Comparison of ENCODE assay signal across 9 cellular contexts in genomic region chr11:9571766-9572120, GRCh38. TPM values are rescaled to one million over a fixed set of nuclear protein-coding genes. Genes with fewer than 3 reads are reported as not detected.
DNase-seq lines count a peak whose midpoint lies in the region; ATAC-seq and TF ChIP-seq lines count a peak whose summit lies in the region.
"Had no signal": no experiment of that assay in that cellular context is flagged by ENCODE, and none has a peak within 500 bp of the region (broad histone marks: within the 10 kb centered on the region; RNA-seq: fewer than 3 reads in every experiment).

No MANE protein-coding gene starts in this region.

- H3K27ac Mint-ChIP-seq in MCF 10A (ENCODE audit: low read depth, unreplicated experiment) (no peak overlapping the region), nephron (peak overlapping the region; percentile 83 to 88 (median 85))

- peaks cover 27% of the 10 kb centered on the region for H3K79me2 ChIP-seq in Karpas-422 (ENCODE audit: low read length)

- H3K9me2 ChIP-seq in Karpas-422 (replicated peaks; ENCODE audit: insufficient read depth, low read length), result no peaks in the 10 kb centered on the region

- ATAC-seq in GM18861 (IDR thresholded peaks at IDR 0.05; ENCODE audit: unreplicated experiment) (no peak), HG03175 (IDR thresholded peaks at IDR 0.05; ENCODE audit: unreplicated experiment) (no peak)

- H3K4me3 Mint-ChIP-seq in MCF 10A (ENCODE audit: unreplicated experiment), result peak overlapping the region; percentile 73
- H3K4me3 Mint-ChIP-seq in nephron, result peak overlapping the region; percentile 87 to 88 (median 88)

- TF ChIP-seq CTCF in MCF 10A (IDR thresholded peaks at IDR 0.05; ENCODE audit: unreplicated experiment), result no peak
- TF ChIP-seq CTCF in nephron (IDR thresholded peaks at IDR 0.05; ENCODE audit: unreplicated experiment in 3 of 3), result no peak

- H3K27me3 ChIP-seq in BLaER1 treated with 17β-estradiol and CSF1 and Interleukin-3, amounts not matched to agents 10 nM and 100 nM, result no peaks in the 10 kb centered on the region
- H3K27me3 ChIP-seq in Karpas-422 (ENCODE audit: low read length), result no peaks in the 10 kb centered on the region

- H3K4me1 Mint-ChIP-seq in MCF 10A (ENCODE audit: insufficient read depth, unreplicated experiment) (peaks cover 23% of the 10 kb centered on the region), nephron (peaks cover 61% of the 10 kb centered on the region)

- H3K4me1 ChIP-seq in BLaER1 treated with 17β-estradiol and CSF1 and Interleukin-3, amounts not matched to agents 10 nM and 100 nM, result peaks cover 22 to 42% (median 37%) of the 10 kb centered on the region in 10 experiments
- H3K4me1 ChIP-seq in Karpas-422 (ENCODE audit: low read length), result peaks cover 70% of the 10 kb centered on the region

- H4K20me1 ChIP-seq in BLaER1 treated with 17β-estradiol and CSF1 and Interleukin-3, amounts not matched to agents 10 nM and 100 nM, result peaks cover 0 to 29% (median 22%) of the 10 kb centered on the region in 11 experiments; a peak in 14 of 22 replicates
- peaks cover 9% of the 10 kb centered on the region for H4K20me1 ChIP-seq in Karpas-422 (ENCODE audit: insufficient read depth, low read depth, low read length)

- intact Hi-C loops in MCF 10A (cut with micrococcal nuclease), result loop anchor here (5.0 kb wide), 1 partner anchor 209 kb away; no protein-coding TSS in a partner anchor

- H3K27me3 Mint-ChIP-seq in MCF 10A (ENCODE audit: insufficient read depth, unreplicated experiment), result no peaks in the 10 kb centered on the region
- peaks cover 4% of the 10 kb centered on the region for H3K27me3 Mint-ChIP-seq in nephron (ENCODE audit: low read depth)

- H3K36me3 ChIP-seq in BLaER1 treated with 17β-estradiol and CSF1 and Interleukin-3, amounts not matched to agents 10 nM and 100 nM, result peaks cover 0 to 12% (median 5%) of the 10 kb centered on the region in 11 experiments; a peak in 10 of 22 replicates
- peaks cover 22% of the 10 kb centered on the region for H3K36me3 ChIP-seq in Karpas-422 (ENCODE audit: insufficient read depth, low read length)

- POLR2A ChIA-PET in MCF 10A (lab: Yijun Ruan, JAX), result interaction anchor here (0.6 to 2.6 kb wide), 6 partner anchors 40 to 731 kb away, joined by 3 to 45 read pairs (median 10); partner anchors contain the start of gene ZNF143

- H3K27ac ChIP-seq in BLaER1 treated with 17β-estradiol and CSF1 and Interleukin-3, amounts not matched to agents 10 nM and 100 nM, result 0 out of 22 replicates have a peak overlapping the region, but pooled peaks of 1 of the 11 experiments have one; percentile 89
- peak overlapping the region; percentile 97 for H3K27ac ChIP-seq in Karpas-422 (ENCODE audit: low read length)

- CTCF ChIA-PET in MCF 10A (lab: Yijun Ruan, JAX), result interaction anchor here (0.7 kb wide), 2 partner anchors 179 to 608 kb away, joined by 3 to 5 read pairs; no protein-coding TSS in a partner anchor

- H3K36me3 Mint-ChIP-seq in MCF 10A (ENCODE audit: insufficient read depth, unreplicated experiment) (peaks cover 25% of the 10 kb centered on the region), nephron (ENCODE audit: low read depth) (peaks cover 7% of the 10 kb centered on the region)

- DNase-seq in Karpas-422 (peak; percentile 47), MCF 10A (ENCODE audit: unreplicated experiment) (no peak), HCEC 1CT (no peak), NCI-H1092 treated with DMSO at 0.1 percent for 48 hours (lab: John Stamatoyannopoulos, UW) (no peak)
- DNase-seq: activated gamma-delta T cell had no signal

- H3K9me3 Mint-ChIP-seq in MCF 10A (ENCODE audit: unreplicated experiment) (no peaks in the 10 kb centered on the region), nephron (no peaks in the 10 kb centered on the region)

- H3K9ac ChIP-seq in BLaER1 treated with 17β-estradiol and CSF1 and Interleukin-3, amounts not matched to agents 10 nM and 100 nM, result peak overlapping the region in 3 of 11 experiments; percentile 89 to 97 (median 94); a peak in 5 of 22 replicates
- peak overlapping the region; percentile 82; the same call in 1 of the 2 replicates for H3K9ac ChIP-seq in Karpas-422 (ENCODE audit: low read length)

- peak overlapping the region in 3 of 10 experiments; percentile 81 to 99 (median 96); a peak in 2 of 20 replicates for H3K4me3 ChIP-seq in BLaER1 treated with 17β-estradiol and CSF1 and Interleukin-3, amounts not matched to agents 10 nM and 100 nM
- H3K4me3 ChIP-seq in Karpas-422 (ENCODE audit: low read length), result peak overlapping the region; percentile 74; the same call in 1 of the 2 replicates

- no peaks in the 10 kb centered on the region for H3K9me3 ChIP-seq in BLaER1 treated with 17β-estradiol and CSF1 and Interleukin-3, amounts not matched to agents 10 nM and 100 nM (replicated peaks in 1 of 11)
- no peaks in the 10 kb centered on the region for H3K9me3 ChIP-seq in Karpas-422 (ENCODE audit: low read length)

- no TSS peak for BruUV-seq in MCF 10A (replicated peaks; lab: Mats Ljungman, UMichigan)

- H3K4me2 ChIP-seq in BLaER1 treated with 17β-estradiol and CSF1 and Interleukin-3, amounts not matched to agents 10 nM and 100 nM, result peak overlapping the region; percentile 84 to 97 (median 90)
- H3K4me2 ChIP-seq in Karpas-422 (ENCODE audit: low read depth, low read length, poor library complexity, severe bottlenecking), result peak overlapping the region; percentile 67

- H2AFZ ChIP-seq in Karpas-422 (ENCODE audit: low read length), result no peak overlapping the region

RNA-seq across cellular contexts. Expression of gene WEE1, which starts 1.7 kb away (rescaled TPM):
- 74.0 and 107 TPM in 2 replicates for total RNA-seq in Karpas-422 (2014; rRNA removed; shearing (Covaris generic); ENCODE audit: low replicate concordance)
- total RNA-seq in MCF 10A (2022), result 28.7 and 34.5 TPM in 2 replicates
